ENCODE assay signal across 9 cellular contexts in the genomic region with DNA sequence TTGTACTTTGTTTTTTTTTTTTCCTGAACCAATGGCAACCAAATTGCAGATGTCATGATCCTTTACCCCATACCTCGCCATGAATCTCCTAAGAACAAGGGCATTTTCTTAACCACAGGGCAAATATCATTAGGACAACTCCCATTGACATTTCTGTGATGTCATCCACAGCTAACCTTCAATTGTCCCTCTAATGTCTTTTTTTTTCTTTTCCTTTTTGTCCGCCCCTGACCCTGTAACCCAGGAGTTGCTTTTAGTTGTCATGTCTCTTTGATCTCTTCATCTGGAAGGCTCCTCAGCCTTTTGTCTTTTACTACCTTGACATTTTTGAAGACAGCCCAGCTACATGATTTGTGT. TPM values are rescaled to one million over a fixed set of nuclear protein-coding genes. Genes with fewer than 3 reads are reported as not detected.
DNase-seq lines count a peak whose midpoint lies in the region; ATAC-seq and TF ChIP-seq lines count a peak whose summit lies in the region.
"Had no signal": no experiment of that assay in that cellular context is flagged by ENCODE, and none has a peak within 500 bp of the region (broad histone marks: within the 10 kb centered on the region; RNA-seq: fewer than 3 reads in every experiment).

No MANE protein-coding gene starts in this region.

- no peak overlapping the region for H3K27ac ChIP-seq in SJSA1
- H3K27ac ChIP-seq in fibroblast of lung (ENCODE audit: insufficient read depth, low read length): peak overlapping the region; percentile 46
- peak overlapping the region; percentile 74 for H3K27ac ChIP-seq in rectal smooth muscle tissue (ENCODE audit: low read depth, low read length)

- H3K9me3 ChIP-seq in ES-I3 (ENCODE audit: control insufficient read depth, insufficient read depth, low read length) (no peaks in the 10 kb centered on the region), SJSA1 (replicated peaks) (no peaks in the 10 kb centered on the region), fibroblast of lung (ENCODE audit: control insufficient read depth, insufficient read depth, low read depth, low read length) (no peaks in the 10 kb centered on the region)

- ATAC-seq in HG03139 (IDR thresholded peaks at IDR 0.05; ENCODE audit: unreplicated experiment): no peak
- no peak for ATAC-seq in GM21367 (IDR thresholded peaks at IDR 0.05; ENCODE audit: unreplicated experiment)

- no peaks in the 10 kb centered on the region for H4K20me1 ChIP-seq in fibroblast of lung (ENCODE audit: control insufficient read depth, extremely low read depth, insufficient read depth, low read length)

- no peaks in the 10 kb centered on the region for H3K27me3 ChIP-seq in SJSA1 (replicated peaks)
- H3K27me3 ChIP-seq in fibroblast of lung (ENCODE audit: control insufficient read depth, insufficient read depth, low read length): no peaks in the 10 kb centered on the region
- H3K27me3 ChIP-seq in rectal smooth muscle tissue (ENCODE audit: control insufficient read depth, insufficient read depth, low read length): no peaks in the 10 kb centered on the region

- H3K79me2 ChIP-seq in fibroblast of lung (ENCODE audit: control insufficient read depth, insufficient read depth, low read length): no peaks in the 10 kb centered on the region

- peak overlapping the region; percentile 94 for H2AFZ ChIP-seq in fibroblast of lung (ENCODE audit: low read length)

- H3K4me3 ChIP-seq in SJSA1 (peak overlapping the region; percentile 86), fibroblast of lung (replicated peaks in 1 of 4; ENCODE audit: control extremely low read depth in 1 of 4, insufficient read depth in 1 of 4, low read depth in 3 of 4, low read length in 4 of 4) (peak overlapping the region; percentile 64 to 91 (median 84)), rectal smooth muscle tissue (ENCODE audit: low read length) (peak overlapping the region; percentile 85)

- H3K36me3 ChIP-seq in ES-I3 (ENCODE audit: insufficient read depth, low read length) (no peaks in the 10 kb centered on the region), SJSA1 (no peaks in the 10 kb centered on the region; the same call in 1 of the 2 replicates), fibroblast of lung (ENCODE audit: control insufficient read depth, insufficient read depth, low read length) (no peaks in the 10 kb centered on the region), rectal smooth muscle tissue (ENCODE audit: control insufficient read depth, insufficient read depth, low read length) (no peaks in the 10 kb centered on the region)

- no peak for TF ChIP-seq CTCF in fibroblast of lung (conservative IDR thresholded peaks at IDR 0.05 in 1 of 2, IDR thresholded peaks at IDR 0.05 in 1 of 2; ENCODE audit: low read depth in 1 of 2, low read length in 2 of 2)

- H3K4me1 ChIP-seq in ES-I3 (ENCODE audit: insufficient read depth, low read length) (peaks cover 4% of the 10 kb centered on the region; the same call in 1 of the 2 replicates), SJSA1 (replicated peaks) (peaks cover 13% of the 10 kb centered on the region), fibroblast of lung (ENCODE audit: control insufficient read depth, extremely low read depth, insufficient read depth, low read length) (peaks cover 2% of the 10 kb centered on the region), rectal smooth muscle tissue (ENCODE audit: control insufficient read depth, insufficient read depth, low read length) (peaks cover 12% of the 10 kb centered on the region)

- H3K9ac ChIP-seq in ES-I3 (ENCODE audit: low read depth, low read length) (peak overlapping the region; percentile 64; the same call in 1 of the 2 replicates), fibroblast of lung (ENCODE audit: insufficient read depth, low read length) (peak overlapping the region; percentile 72), rectal smooth muscle tissue (ENCODE audit: low read length) (peak overlapping the region; percentile 41)

- peak overlapping the region; percentile 92 for H3K4me2 ChIP-seq in fibroblast of lung (ENCODE audit: extremely low read depth, insufficient read depth, low read length)

- DNase-seq in SJSA1 (ENCODE audit: low read depth in 1 of 2, low spot score in 2 of 2) (no peak), fibroblast of lung (ENCODE audit: low read depth in 2 of 2) (no peak), islet precursor cell (no peak), HUDEP-2 (lab: John Stamatoyannopoulos, UW; ENCODE audit: unreplicated experiment in 76 of 76) (no peak)

RNA-seq across cellular contexts. Expression of gene NAGPA, which starts 0.4 kb away (rescaled TPM):
- total RNA-seq in SJSA1 (2014; rRNA removed; shearing (Covaris generic)): 12.1 and 31.5 TPM in 2 replicates
- total RNA-seq in fibroblast of lung: 16.7 and 17.7 TPM in 2 replicates
- 9.7 and 11.4 TPM in 2 replicates for polyA plus RNA-seq in fibroblast of lung
- polyA plus RNA-seq in fibroblast of lung (2012): 11.7 and 14.3 TPM in 2 replicates
- 7.5 and 13.9 TPM in 2 replicates for polyA minus RNA-seq in fibroblast of lung (ENCODE audit: low replicate concordance)

RNA-seq across cellular contexts. Expression of gene C16orf89, which starts 31.6 kb away (rescaled TPM):
- not detected in 2 replicates for total RNA-seq in SJSA1 (2014; rRNA removed; shearing (Covaris generic))
- 5.9 and 9.8 TPM in 2 replicates for total RNA-seq in fibroblast of lung
- polyA plus RNA-seq in fibroblast of lung: 0.53 and 1.3 TPM in 2 replicates
- 0.38 and 0.78 TPM in 2 replicates for polyA plus RNA-seq in fibroblast of lung (2012)
- polyA minus RNA-seq in fibroblast of lung (ENCODE audit: low replicate concordance): not detected in 2 replicates
- total RNA-seq: T-helper 1 cell treated with Interleukin-12 subunit alpha and Interleukin-12 subunit beta and Interleukin-4 antibody, amounts not matched to agents 30 ng/mL and 1 ng/mL, for 36 hours had no signal

RNA-seq across cellular contexts. Expression of gene ALG1, which starts 37.5 kb away (rescaled TPM):
- 22.2 and 38.5 TPM in 2 replicates for total RNA-seq in SJSA1 (2014; rRNA removed; shearing (Covaris generic))
- total RNA-seq in fibroblast of lung: 24.1 and 29.2 TPM in 2 replicates
- polyA plus RNA-seq in fibroblast of lung: 26.2 and 38.8 TPM in 2 replicates
- polyA plus RNA-seq in fibroblast of lung (2012): 24.5 and 35.9 TPM in 2 replicates
- polyA minus RNA-seq in fibroblast of lung (ENCODE audit: low replicate concordance): 64.1 and 81.0 TPM in 2 replicates
